ENCODE assay signal across 20 cellular contexts in genomic region chr3:12997387-12997786, GRCh38.
DNase-seq lines count a peak whose midpoint lies in the region; ATAC-seq and TF ChIP-seq lines count a peak whose summit lies in the region.
"Had no signal": no experiment of that assay in that cellular context is flagged by ENCODE, and none has a peak within 500 bp of the region (broad histone marks: within the 10 kb centered on the region; RNA-seq: fewer than 3 reads in every experiment).

No MANE protein-coding gene starts in this region.

- H3K9me3 Mint-ChIP-seq in activated CD4-positive, alpha-beta memory T cell treated with anti-CD3 and anti-CD28 coated beads for 36 hours, result no peaks in the 10 kb centered on the region
- no peaks in the 10 kb centered on the region for H3K9me3 Mint-ChIP-seq in activated CD4-positive, alpha-beta memory T cell treated with anti-CD3 and anti-CD28 coated beads, Interleukin-2, amount 10 ng/mL, durations not matched to agents 7 days and 5 days
- no peaks in the 10 kb centered on the region for H3K9me3 Mint-ChIP-seq in CD4-positive, alpha-beta memory T cell
- H3K9me3 Mint-ChIP-seq in T-cell, result no peaks in the 10 kb centered on the region
- H3K9me3 Mint-ChIP-seq in natural killer cell treated with Interleukin-12 subunit alpha and Interleukin-12 subunit beta and Interleukin-15 and Interleukin-18, amount 100 ng/mL, for 72 hours, result no peaks in the 10 kb centered on the region
- H3K9me3 Mint-ChIP-seq: GM23338 had no signal

- POLR2A ChIA-PET in activated CD4-positive, alpha-beta memory T cell treated with anti-CD3 and anti-CD28 coated beads for 36 hours (lab: Charles Lee), result no interaction called here
- POLR2A ChIA-PET in activated CD4-positive, alpha-beta memory T cell treated with anti-CD3 and anti-CD28 coated beads, Interleukin-2, amount 10 ng/mL, durations not matched to agents 7 days and 5 days (lab: Charles Lee), result interaction anchor here (2.8 kb wide), 1 partner anchor 15 kb away, joined by 11 read pairs; no protein-coding TSS in a partner anchor
- POLR2A ChIA-PET in CD4-positive, alpha-beta memory T cell (lab: Charles Lee; ENCODE audit: partially characterized antibody), result interaction anchor here (1.2 to 6.7 kb wide), 2 partner anchors 12 to 16 kb away, joined by 3 to 171 read pairs; no protein-coding TSS in a partner anchor
- POLR2A ChIA-PET in T-cell (lab: Charles Lee) (no interaction called here), RWPE1 (lab: Yijun Ruan, JAX; ENCODE audit: low non-redundant PET) (no interaction called here)

- peaks cover 52% of the 10 kb centered on the region for H3K4me1 Mint-ChIP-seq in activated CD4-positive, alpha-beta memory T cell treated with anti-CD3 and anti-CD28 coated beads for 36 hours (ENCODE audit: low read depth)
- peaks cover 45% of the 10 kb centered on the region for H3K4me1 Mint-ChIP-seq in activated CD4-positive, alpha-beta memory T cell treated with anti-CD3 and anti-CD28 coated beads, Interleukin-2, amount 10 ng/mL, durations not matched to agents 7 days and 5 days
- peaks cover 32 to 78% (median 53%) of the 10 kb centered on the region in 4 donors for H3K4me1 Mint-ChIP-seq in CD4-positive, alpha-beta memory T cell
- H3K4me1 Mint-ChIP-seq in T-cell, result peaks cover 62 to 70% (median 66%) of the 10 kb centered on the region in 3 donors
- peaks cover 55 to 56% of the 10 kb centered on the region in 2 donors for H3K4me1 Mint-ChIP-seq in natural killer cell treated with Interleukin-12 subunit alpha and Interleukin-12 subunit beta and Interleukin-15 and Interleukin-18, amount 100 ng/mL, for 72 hours (ENCODE audit: low read depth in 2 of 2)

- peaks cover 60% of the 10 kb centered on the region for H3K4me1 ChIP-seq in CD4-positive, alpha-beta memory T cell (ENCODE audit: insufficient read depth, low read length)

- TF ChIP-seq CTCF in RWPE1 (conservative IDR thresholded peaks at IDR 0.05; ENCODE audit: low read depth), result no peak

- CTCF ChIA-PET in activated CD4-positive, alpha-beta memory T cell treated with anti-CD3 and anti-CD28 coated beads for 36 hours (lab: Charles Lee), result no interaction called here
- CTCF ChIA-PET in activated CD4-positive, alpha-beta memory T cell treated with anti-CD3 and anti-CD28 coated beads, Interleukin-2, amount 10 ng/mL, durations not matched to agents 7 days and 5 days (lab: Charles Lee), result no interaction called here
- CTCF ChIA-PET in CD4-positive, alpha-beta memory T cell (lab: Charles Lee; ENCODE audit: partially characterized antibody), result interaction anchor here (1.0 to 12.5 kb wide), 3 partner anchors 13 to 94 kb away, joined by 3 to 170 read pairs (median 6); no protein-coding TSS in a partner anchor
- CTCF ChIA-PET in T-cell (lab: Charles Lee), result interaction anchor here in 1 of 2 donors (1.1 kb wide), 1 partner anchor 12 kb away, joined by 3 read pairs; no protein-coding TSS in a partner anchor
- CTCF ChIA-PET in RWPE1 (lab: Yijun Ruan, JAX), result no interaction called here

- no peaks in the 10 kb centered on the region for H3K9me3 ChIP-seq in CD4-positive, alpha-beta memory T cell (ENCODE audit: control insufficient read depth in 1 of 2, low read length in 2 of 2)

- no peaks in the 10 kb centered on the region for H3K27me3 ChIP-seq in CD4-positive, alpha-beta memory T cell (ENCODE audit: insufficient read depth, low read length)

- H3K27ac ChIP-seq in CD4-positive, alpha-beta memory T cell (ENCODE audit: low read depth, low read length), result no peak overlapping the region
- H3K27ac ChIP-seq in RWPE1, result no peak overlapping the region
- H3K27ac ChIP-seq: 22Rv1 had no signal

- peak overlapping the region; percentile 33 for H3K27ac Mint-ChIP-seq in activated CD4-positive, alpha-beta memory T cell treated with anti-CD3 and anti-CD28 coated beads for 36 hours
- H3K27ac Mint-ChIP-seq in activated CD4-positive, alpha-beta memory T cell treated with anti-CD3 and anti-CD28 coated beads, Interleukin-2, amount 10 ng/mL, durations not matched to agents 7 days and 5 days, result no peak overlapping the region
- peak overlapping the region in 6 of 7 donors; percentile 19 to 92 (median 80) for H3K27ac Mint-ChIP-seq in CD4-positive, alpha-beta memory T cell
- peak overlapping the region; percentile 36 to 44 for H3K27ac Mint-ChIP-seq in T-cell
- peak overlapping the region; percentile 86 to 91 for H3K27ac Mint-ChIP-seq in natural killer cell treated with Interleukin-12 subunit alpha and Interleukin-12 subunit beta and Interleukin-15 and Interleukin-18, amount 100 ng/mL, for 72 hours
- H3K27ac Mint-ChIP-seq: GM23338 had no signal

- no peak for DNase-seq in activated CD4-positive, alpha-beta memory T cell treated with anti-CD3 and anti-CD28 coated beads for 36 hours
- DNase-seq in activated CD4-positive, alpha-beta memory T cell treated with anti-CD3 and anti-CD28 coated beads, Interleukin-2, amount 10 ng/mL, durations not matched to agents 7 days and 5 days, result no peak
- DNase-seq in CD4-positive, alpha-beta memory T cell, result no peak
- DNase-seq in T-cell (no peak), NCI-H1436 (lab: John Stamatoyannopoulos, UW) (no peak), kidney tubule cell (ENCODE audit: low spot score) (no peak), RWPE1 (ENCODE audit: low spot score) (no peak)
- no peak for DNase-seq in natural killer cell treated with Interleukin-12 subunit alpha and Interleukin-12 subunit beta and Interleukin-15 and Interleukin-18, amount 100 ng/mL, for 72 hours (ENCODE audit: low spot score)
- DNase-seq: AML-193, DMS53, EL, HCEC 1CT, KBM-7, NCI-H1105, NCI-H1694, NCI-H2081 treated with DMSO at 0.1 percent for 48 hours, SHP77 treated with DMSO at 0.1 percent for 48 hours had no signal

- H3K36me3 ChIP-seq in CD4-positive, alpha-beta memory T cell (ENCODE audit: insufficient read depth, low read length), result peaks cover 12% of the 10 kb centered on the region

- intact Hi-C loops in activated CD4-positive, alpha-beta memory T cell treated with anti-CD3 and anti-CD28 coated beads for 36 hours (cut with micrococcal nuclease), result loop anchor here (5.0 kb wide), 1 partner anchor 35 kb away; no protein-coding TSS in a partner anchor
- intact Hi-C loops in CD4-positive, alpha-beta memory T cell (cut with micrococcal nuclease), result no loop called here

- no peaks in the 10 kb centered on the region for H3K27me3 Mint-ChIP-seq in activated CD4-positive, alpha-beta memory T cell treated with anti-CD3 and anti-CD28 coated beads for 36 hours
- H3K27me3 Mint-ChIP-seq in activated CD4-positive, alpha-beta memory T cell treated with anti-CD3 and anti-CD28 coated beads, Interleukin-2, amount 10 ng/mL, durations not matched to agents 7 days and 5 days, result no peaks in the 10 kb centered on the region
- no peaks in the 10 kb centered on the region for H3K27me3 Mint-ChIP-seq in CD4-positive, alpha-beta memory T cell
- H3K27me3 Mint-ChIP-seq in T-cell, result no peaks in the 10 kb centered on the region
- no peaks in the 10 kb centered on the region for H3K27me3 Mint-ChIP-seq in natural killer cell treated with Interleukin-12 subunit alpha and Interleukin-12 subunit beta and Interleukin-15 and Interleukin-18, amount 100 ng/mL, for 72 hours

- H3K4me3 Mint-ChIP-seq in activated CD4-positive, alpha-beta memory T cell treated with anti-CD3 and anti-CD28 coated beads for 36 hours, result no peak overlapping the region
- no peak overlapping the region for H3K4me3 Mint-ChIP-seq in activated CD4-positive, alpha-beta memory T cell treated with anti-CD3 and anti-CD28 coated beads, Interleukin-2, amount 10 ng/mL, durations not matched to agents 7 days and 5 days
- peak overlapping the region in 1 of 8 donors; percentile 31 for H3K4me3 Mint-ChIP-seq in CD4-positive, alpha-beta memory T cell
- no peak overlapping the region for H3K4me3 Mint-ChIP-seq in T-cell
- H3K4me3 Mint-ChIP-seq in natural killer cell treated with Interleukin-12 subunit alpha and Interleukin-12 subunit beta and Interleukin-15 and Interleukin-18, amount 100 ng/mL, for 72 hours, result no peak overlapping the region
- H3K4me3 Mint-ChIP-seq: GM23338 had no signal

- peaks cover 18% of the 10 kb centered on the region for H3K36me3 Mint-ChIP-seq in activated CD4-positive, alpha-beta memory T cell treated with anti-CD3 and anti-CD28 coated beads for 36 hours
- peaks cover 60% of the 10 kb centered on the region for H3K36me3 Mint-ChIP-seq in activated CD4-positive, alpha-beta memory T cell treated with anti-CD3 and anti-CD28 coated beads, Interleukin-2, amount 10 ng/mL, durations not matched to agents 7 days and 5 days (ENCODE audit: low read depth)
- peaks cover 37 to 59% of the 10 kb centered on the region in 2 donors for H3K36me3 Mint-ChIP-seq in CD4-positive, alpha-beta memory T cell
- peaks cover 34% of the 10 kb centered on the region for H3K36me3 Mint-ChIP-seq in T-cell
- peaks cover 5% of the 10 kb centered on the region for H3K36me3 Mint-ChIP-seq in natural killer cell treated with Interleukin-12 subunit alpha and Interleukin-12 subunit beta and Interleukin-15 and Interleukin-18, amount 100 ng/mL, for 72 hours

- no peak overlapping the region for H3K4me3 ChIP-seq in CD4-positive, alpha-beta memory T cell (ENCODE audit: low read length in 2 of 2)
- H3K4me3 ChIP-seq: GM12878, GM23338 had no signal

- ATAC-seq in T-cell (replicated peaks in 1 of 4), result no peak
- ATAC-seq in natural killer cell treated with Interleukin-12 subunit alpha and Interleukin-12 subunit beta and Interleukin-15 and Interleukin-18, amount 100 ng/mL, for 72 hours, result no peak
- ATAC-seq: GM12878, GM23338 had no signal

Comparison
In these comparisons a context has a peak if more than half of its experiments do, and no peak if none do; other contexts are left out.
1. POLR2A ChIA-PET loops: an anchor here in activated CD4-positive, alpha-beta memory T cell treated with anti-CD3 and anti-CD28 coated beads, Interleukin-2, amount 10 ng/mL, durations not matched to agents 7 days and 5 days (2.8 kb wide) and CD4-positive, alpha-beta memory T cell (1.2 to 6.7 kb wide); none called in activated CD4-positive, alpha-beta memory T cell treated with anti-CD3 and anti-CD28 coated beads for 36 hours, T-cell and RWPE1.